ENCODE assay signal across 1 cellular context in genomic region chr22:46010951-46011626, GRCh38.
TF ChIP-seq lines count a peak whose summit lies in the region.

No MANE protein-coding gene starts in this region.

TF ChIP-seq in HepG2, 621 proteins besides CTCF, POLR2A, EP300 and RAD21 (continued from another document):
- TF ChIP-seq, protein P1, sequence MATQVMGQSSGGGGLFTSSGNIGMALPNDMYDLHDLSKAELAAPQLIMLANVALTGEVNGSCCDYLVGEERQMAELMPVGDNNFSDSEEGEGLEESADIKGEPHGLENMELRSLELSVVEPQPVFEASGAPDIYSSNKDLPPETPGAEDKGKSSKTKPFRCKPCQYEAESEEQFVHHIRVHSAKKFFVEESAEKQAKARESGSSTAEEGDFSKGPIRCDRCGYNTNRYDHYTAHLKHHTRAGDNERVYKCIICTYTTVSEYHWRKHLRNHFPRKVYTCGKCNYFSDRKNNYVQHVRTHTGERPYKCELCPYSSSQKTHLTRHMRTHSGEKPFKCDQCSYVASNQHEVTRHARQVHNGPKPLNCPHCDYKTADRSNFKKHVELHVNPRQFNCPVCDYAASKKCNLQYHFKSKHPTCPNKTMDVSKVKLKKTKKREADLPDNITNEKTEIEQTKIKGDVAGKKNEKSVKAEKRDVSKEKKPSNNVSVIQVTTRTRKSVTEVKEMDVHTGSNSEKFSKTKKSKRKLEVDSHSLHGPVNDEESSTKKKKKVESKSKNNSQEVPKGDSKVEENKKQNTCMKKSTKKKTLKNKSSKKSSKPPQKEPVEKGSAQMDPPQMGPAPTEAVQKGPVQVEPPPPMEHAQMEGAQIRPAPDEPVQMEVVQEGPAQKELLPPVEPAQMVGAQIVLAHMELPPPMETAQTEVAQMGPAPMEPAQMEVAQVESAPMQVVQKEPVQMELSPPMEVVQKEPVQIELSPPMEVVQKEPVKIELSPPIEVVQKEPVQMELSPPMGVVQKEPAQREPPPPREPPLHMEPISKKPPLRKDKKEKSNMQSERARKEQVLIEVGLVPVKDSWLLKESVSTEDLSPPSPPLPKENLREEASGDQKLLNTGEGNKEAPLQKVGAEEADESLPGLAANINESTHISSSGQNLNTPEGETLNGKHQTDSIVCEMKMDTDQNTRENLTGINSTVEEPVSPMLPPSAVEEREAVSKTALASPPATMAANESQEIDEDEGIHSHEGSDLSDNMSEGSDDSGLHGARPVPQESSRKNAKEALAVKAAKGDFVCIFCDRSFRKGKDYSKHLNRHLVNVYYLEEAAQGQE (IDR thresholded peaks at IDR 0.05; ENCODE audit: borderline replicate concordance in 1 of 2, low read depth in 1 of 2, low read length in 2 of 2) = no peak
- no peak for TF ChIP-seq SIN3B (IDR thresholded peaks at IDR 0.05; ENCODE audit: low read length)
- no peak for TF ChIP-seq IRF2 (CRISPR knock-in tag; IDR thresholded peaks at IDR 0.05)
- TF ChIP-seq ZNF556 (CRISPR knock-in tag; IDR thresholded peaks at IDR 0.05; ENCODE audit: borderline replicate concordance) = no peak
- no peak for TF ChIP-seq WIZ (CRISPR knock-in tag; IDR thresholded peaks at IDR 0.05)
- TF ChIP-seq ZSCAN20 (CRISPR knock-in tag; IDR thresholded peaks at IDR 0.05; ENCODE audit: borderline replicate concordance) = no peak
